In genomic region chr4:1572964-1573720, GRCh38 we compare ENCODE assay signal across 1 cellular context.
TF ChIP-seq lines count a peak whose summit lies in the region.

No MANE protein-coding gene starts in this region.

TF ChIP-seq in GM23338, 12 proteins besides CTCF, POLR2A, EP300 and RAD21:
- no peak for TF ChIP-seq EZH2phosphoT487 (IDR thresholded peaks at IDR 0.05; ENCODE audit: unreplicated experiment)
- TF ChIP-seq STAT1 (IDR thresholded peaks at IDR 0.05; ENCODE audit: unreplicated experiment): no peak
- TF ChIP-seq ZNF114 (CRISPR knock-in tag; IDR thresholded peaks at IDR 0.05): no peak
- no peak for TF ChIP-seq REST (IDR thresholded peaks at IDR 0.05; ENCODE audit: unreplicated experiment)
- no peak for TF ChIP-seq ZNF331 (CRISPR knock-in tag; IDR thresholded peaks at IDR 0.05; ENCODE audit: low read depth)
- no peak for TF ChIP-seq EZH2 (IDR thresholded peaks at IDR 0.05; ENCODE audit: low read depth, unreplicated experiment)
- no peak for TF ChIP-seq NANOG (IDR thresholded peaks at IDR 0.05; ENCODE audit: borderline replicate concordance)
- TF ChIP-seq CREB1 (CRISPR knock-in tag; IDR thresholded peaks at IDR 0.05; ENCODE audit: low read depth): no peak
- no peak for TF ChIP-seq POLR2AphosphoS5 (IDR thresholded peaks at IDR 0.05; ENCODE audit: low read depth)
- TF ChIP-seq JUNB (IDR thresholded peaks at IDR 0.05; ENCODE audit: unreplicated experiment): no peak
